ENCODE assay signal across 15 cellular contexts in genomic region chr12:49930515-49931288, GRCh38. TPM values are rescaled to one million over a fixed set of nuclear protein-coding genes. Genes with fewer than 3 reads are reported as not detected.
A peak's percentile ranks its signal among the peaks of the same experiment; 100 is the strongest.
DNase-seq lines count a peak whose midpoint lies in the region; ATAC-seq and TF ChIP-seq lines count a peak whose summit lies in the region.
"Had no signal": no experiment of that assay in that cellular context is flagged by ENCODE, and none has a peak within 500 bp of the region (broad histone marks: within the 10 kb centered on the region; RNA-seq: fewer than 3 reads in every experiment).

No MANE protein-coding gene starts in this region.

- H3K4me1 Mint-ChIP-seq in stimulated activated naive CD8-positive, alpha-beta T cell treated with anti-CD3 and anti-CD28 coated beads, Interleukin-15, amount 100 ng/mL, for 72 hours = no peaks in the 10 kb centered on the region
- no peaks in the 10 kb centered on the region for H3K4me1 Mint-ChIP-seq in CD14-positive monocyte
- H3K4me1 Mint-ChIP-seq: naive B cell, T-cell had no signal

- no peaks in the 10 kb centered on the region for H3K9me3 Mint-ChIP-seq in stimulated activated naive CD8-positive, alpha-beta T cell treated with anti-CD3 and anti-CD28 coated beads, Interleukin-15, amount 100 ng/mL, for 72 hours
- H3K9me3 Mint-ChIP-seq in CD14-positive monocyte = no peaks in the 10 kb centered on the region
- H3K9me3 Mint-ChIP-seq: naive B cell, T-cell had no signal

- H3K36me3 Mint-ChIP-seq in CD14-positive monocyte = no peaks in the 10 kb centered on the region
- H3K36me3 Mint-ChIP-seq: activated naive CD8-positive, alpha-beta T cell; naive B cell; T-cell had no signal

- no peaks in the 10 kb centered on the region for H3K9me3 ChIP-seq in right atrium auricular region
- no peaks in the 10 kb centered on the region for H3K9me3 ChIP-seq in RWPE2 (ENCODE audit: severe bottlenecking)
- no peaks in the 10 kb centered on the region for H3K9me3 ChIP-seq in effector memory CD4-positive, alpha-beta T cell (ENCODE audit: control insufficient read depth, low read length)
- H3K9me3 ChIP-seq: BLaER1 had no signal

- H3K27ac ChIP-seq in right atrium auricular region (no peak overlapping the region), RWPE2 (ENCODE audit: poor library complexity, severe bottlenecking) (no peak overlapping the region)
- no peak overlapping the region for H3K27ac ChIP-seq in effector memory CD4-positive, alpha-beta T cell (ENCODE audit: insufficient read depth, low read length, poor library complexity, severe bottlenecking)
- H3K27ac ChIP-seq: BLaER1 had no signal

- no peaks in the 10 kb centered on the region for H3K36me3 ChIP-seq in right atrium auricular region
- no peaks in the 10 kb centered on the region for H3K36me3 ChIP-seq in RWPE2 (ENCODE audit: low read depth)
- H3K36me3 ChIP-seq in effector memory CD4-positive, alpha-beta T cell (ENCODE audit: control insufficient read depth, insufficient read depth, low read length) = no peaks in the 10 kb centered on the region
- H3K36me3 ChIP-seq: BLaER1 had no signal

- no peak overlapping the region for H3K27ac Mint-ChIP-seq in stimulated activated naive CD8-positive, alpha-beta T cell treated with anti-CD3 and anti-CD28 coated beads, Interleukin-15, amount 100 ng/mL, for 72 hours
- no peak overlapping the region for H3K27ac Mint-ChIP-seq in CD14-positive monocyte
- H3K27ac Mint-ChIP-seq: activated naive CD8-positive, alpha-beta T cell; naive B cell; T-cell had no signal

- H3K27me3 ChIP-seq in right atrium auricular region = no peaks in the 10 kb centered on the region
- H3K27me3 ChIP-seq in RWPE2 (ENCODE audit: insufficient read depth, poor library complexity, severe bottlenecking) = no peaks in the 10 kb centered on the region
- H3K27me3 ChIP-seq in effector memory CD4-positive, alpha-beta T cell (replicated peaks; ENCODE audit: control insufficient read depth, insufficient read depth, low read length, poor library complexity, severe bottlenecking) = no peaks in the 10 kb centered on the region
- H3K27me3 ChIP-seq: BLaER1 had no signal

- H3K4me1 ChIP-seq in right atrium auricular region (no peaks in the 10 kb centered on the region), RWPE2 (ENCODE audit: insufficient read depth, poor library complexity, severe bottlenecking) (no peaks in the 10 kb centered on the region)
- no peaks in the 10 kb centered on the region for H3K4me1 ChIP-seq in effector memory CD4-positive, alpha-beta T cell (ENCODE audit: control insufficient read depth, insufficient read depth, low read length, poor library complexity, severe bottlenecking)
- H3K4me1 ChIP-seq: BLaER1 had no signal

- H3K27me3 Mint-ChIP-seq in stimulated activated naive CD8-positive, alpha-beta T cell treated with anti-CD3 and anti-CD28 coated beads, Interleukin-15, amount 100 ng/mL, for 72 hours = peaks cover 19% of the 10 kb centered on the region
- peaks cover 19 to 26% (median 22%) of the 10 kb centered on the region in 3 donors for H3K27me3 Mint-ChIP-seq in CD14-positive monocyte (ENCODE audit: low read depth in 3 of 3)
- H3K27me3 Mint-ChIP-seq: activated naive CD8-positive, alpha-beta T cell had no signal

- H3K4me3 Mint-ChIP-seq in stimulated activated naive CD8-positive, alpha-beta T cell treated with anti-CD3 and anti-CD28 coated beads, Interleukin-15, amount 100 ng/mL, for 72 hours = no peak overlapping the region
- H3K4me3 Mint-ChIP-seq in CD14-positive monocyte = no peak overlapping the region
- H3K4me3 Mint-ChIP-seq: activated naive CD8-positive, alpha-beta T cell; naive B cell; T-cell had no signal

- no peak for DNase-seq in left ventricle myocardium superior
- DNase-seq in right atrium auricular region (ENCODE audit: low spot score) = no peak
- no peak for DNase-seq in RWPE2 (ENCODE audit: low spot score)
- DNase-seq in fibroblast of pulmonary artery (ENCODE audit: low read depth) = peak; percentile 75
- DNase-seq in stimulated activated naive CD8-positive, alpha-beta T cell treated with anti-CD3 and anti-CD28 coated beads, Interleukin-15, amount 100 ng/mL, for 72 hours = no peak
- no peak for DNase-seq in CD14-positive monocyte (ENCODE audit: low spot score)
- DNase-seq in effector memory CD4-positive, alpha-beta T cell = no peak
- DNase-seq: naive B cell; NCI-H187 treated with DMSO at 0.1 percent for 48 hours; NK-92 treated with Interleukin-12 subunit alpha and Interleukin-12 subunit beta, amount 100 ng/mL, for 24 hours; T-cell had no signal

- TF ChIP-seq CTCF in right atrium auricular region (IDR thresholded peaks at IDR 0.05) (no peak), RWPE2 (IDR thresholded peaks at IDR 0.05; ENCODE audit: poor library complexity, severe bottlenecking) (no peak), fibroblast of pulmonary artery (IDR thresholded peaks at IDR 0.05; ENCODE audit: low read length, missing control alignments) (no peak), CD14-positive monocyte (IDR thresholded peaks at IDR 0.05) (no peak)

- no peak overlapping the region for H3K4me3 ChIP-seq in right atrium auricular region
- H3K4me3 ChIP-seq in RWPE2 (ENCODE audit: severe bottlenecking) = no peak overlapping the region
- no peak overlapping the region for H3K4me3 ChIP-seq in fibroblast of pulmonary artery (replicated peaks; ENCODE audit: low read depth, low read length)
- H3K4me3 ChIP-seq in effector memory CD4-positive, alpha-beta T cell (ENCODE audit: insufficient read depth, low read depth, low read length, poor library complexity, severe bottlenecking) = no peak overlapping the region
- H3K4me3 ChIP-seq: BLaER1 had no signal

- ATAC-seq in left ventricle myocardium superior (peak; percentile 51), RWPE2 (ENCODE audit: low read depth) (peak; percentile 67; the same call in 2 of the 3 replicates), HG03432 (IDR thresholded peaks at IDR 0.05; ENCODE audit: unreplicated experiment) (no peak)
- peak; percentile 66 for ATAC-seq in stimulated activated naive CD8-positive, alpha-beta T cell treated with anti-CD3 and anti-CD28 coated beads, Interleukin-15, amount 100 ng/mL, for 72 hours
- ATAC-seq: T-cell had no signal

- intact Hi-C loops in left ventricle myocardium superior (cut with micrococcal nuclease) = no loop called here
- intact Hi-C loops in CD14-positive monocyte (cut with micrococcal nuclease) = no loop called here

RNA-seq across cellular contexts. Expression of gene AQP2, which starts 19.8 kb away (rescaled TPM):
- not detected for total RNA-seq in left ventricle myocardium superior
- total RNA-seq in right atrium auricular region = under 1 TPM in 1 of 2 donors, not detected in 1; 0.83 TPM
- not detected for polyA plus RNA-seq in CD14-positive monocyte
- total RNA-seq: T-cell, urinary bladder had no signal

RNA-seq across cellular contexts. Expression of gene FAIM2, which starts 27.0 kb away (rescaled TPM):
- total RNA-seq in left ventricle myocardium superior (8.2 TPM), right atrium auricular region (1 to 10 TPM; 4.6 to 9.8 TPM)
- not detected for polyA plus RNA-seq in CD14-positive monocyte

RNA-seq across cellular contexts. Expression of gene AQP5, which starts 31.0 kb away (rescaled TPM):
- total RNA-seq in left ventricle myocardium superior (0.40 TPM), right atrium auricular region (1 to 10 TPM in 1 of 2 donors, not detected in 1; 2.1 TPM)
- not detected for polyA plus RNA-seq in CD14-positive monocyte
- total RNA-seq: T-cell had no signal

RNA-seq across cellular contexts. Expression of gene AQP6, which starts 42.0 kb away (rescaled TPM):
- total RNA-seq in left ventricle myocardium superior (not detected), right atrium auricular region (under 1 TPM in 1 of 2 donors, not detected in 1; 0.08 TPM)
- polyA plus RNA-seq in CD14-positive monocyte = not detected
- total RNA-seq: T-cell had no signal
